14 cellular contexts compared by ENCODE assay signal in the genomic region with DNA sequence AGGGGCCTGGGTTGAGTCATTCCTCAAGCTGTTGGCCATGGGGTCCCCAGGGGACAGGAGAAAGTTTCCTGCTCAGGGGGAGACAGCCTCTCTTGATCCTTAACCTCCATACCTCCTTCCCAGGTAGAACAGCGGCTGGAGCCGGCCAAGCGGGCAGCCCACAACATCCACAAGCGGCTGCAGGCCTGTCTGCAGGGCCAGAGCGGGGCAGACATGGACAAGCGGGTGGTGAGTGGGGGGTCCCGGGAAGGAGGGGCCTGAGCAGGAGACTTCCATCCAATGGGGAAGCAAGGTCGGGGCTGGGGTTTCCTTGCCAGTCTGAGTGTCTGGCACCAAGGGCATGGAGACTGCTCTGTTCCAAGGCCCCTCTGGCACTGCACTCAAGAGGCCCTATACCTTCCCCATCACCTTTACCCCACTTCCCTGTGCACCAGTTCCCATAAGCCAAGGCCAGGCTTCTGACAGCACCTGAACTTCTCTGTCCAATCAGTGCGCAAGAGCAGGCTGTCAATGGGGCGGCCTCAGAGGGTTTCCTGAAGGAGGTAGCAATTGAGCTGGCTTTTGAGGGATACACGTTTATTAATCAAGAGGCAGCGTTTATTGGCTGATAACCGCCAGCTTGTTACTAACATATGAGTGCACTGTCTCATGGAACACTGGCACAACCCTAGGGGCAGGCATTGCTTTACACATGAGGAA. TPM values are rescaled to one million over a fixed set of nuclear protein-coding genes. Genes with fewer than 3 reads are reported as not detected.
A peak's percentile ranks its signal among the peaks of the same experiment; 100 is the strongest.
DNase-seq lines count a peak whose midpoint lies in the region; ATAC-seq and TF ChIP-seq lines count a peak whose summit lies in the region.
"Had no signal": no experiment of that assay in that cellular context is flagged by ENCODE, and none has a peak within 500 bp of the region (broad histone marks: within the 10 kb centered on the region; RNA-seq: fewer than 3 reads in every experiment).

No MANE protein-coding gene starts in this region.

- no peaks in the 10 kb centered on the region for H3K9me3 Mint-ChIP-seq in MCF 10A (ENCODE audit: unreplicated experiment)
- no peaks in the 10 kb centered on the region for H3K9me3 Mint-ChIP-seq in activated T-helper 2 cell treated with anti-CD3 and anti-CD28 coated beads, Interferon-gamma antibody, Interleukin-2, Interleukin-4, amounts not matched to agents 10 μg/mL and 5 μg/mL and 100 μg/mL, durations not matched to agents 14 hours and 24 hours and 36 hours

- peaks cover 7% of the 10 kb centered on the region for H3K4me1 Mint-ChIP-seq in MCF 10A (ENCODE audit: insufficient read depth, unreplicated experiment)
- peaks cover 37% of the 10 kb centered on the region for H3K4me1 Mint-ChIP-seq in activated T-helper 2 cell treated with anti-CD3 and anti-CD28 coated beads, Interferon-gamma antibody, Interleukin-2, Interleukin-4, amounts not matched to agents 10 μg/mL and 5 μg/mL and 100 μg/mL, durations not matched to agents 14 hours and 24 hours and 36 hours (ENCODE audit: low read depth)

- CTCF ChIA-PET in MCF 10A (lab: Yijun Ruan, JAX): interaction anchor here (0.6 to 6.9 kb wide), 14 partner anchors 11 to 153 kb away, joined by 3 to 113 read pairs (median 14); a partner anchor contains a TSS

- H2BK120ac ChIP-seq in mesenchymal stem cell (ENCODE audit: low read depth, low read length): no peak overlapping the region

- no peaks in the 10 kb centered on the region for H3K9me3 ChIP-seq in breast epithelium
- no peaks in the 10 kb centered on the region for H3K9me3 ChIP-seq in mesenchymal stem cell (ENCODE audit: control insufficient read depth, low read length)

- H3K27me3 Mint-ChIP-seq in MCF 10A (ENCODE audit: insufficient read depth, unreplicated experiment): no peaks in the 10 kb centered on the region
- no peaks in the 10 kb centered on the region for H3K27me3 Mint-ChIP-seq in activated T-helper 2 cell treated with anti-CD3 and anti-CD28 coated beads, Interferon-gamma antibody, Interleukin-2, Interleukin-4, amounts not matched to agents 10 μg/mL and 5 μg/mL and 100 μg/mL, durations not matched to agents 14 hours and 24 hours and 36 hours (ENCODE audit: low read depth)

- H3K4me1 ChIP-seq in breast epithelium: peaks cover 8 to 20% of the 10 kb centered on the region in 2 donors
- peaks cover 59% of the 10 kb centered on the region for H3K4me1 ChIP-seq in mesenchymal stem cell (ENCODE audit: control insufficient read depth, insufficient read depth, low read depth, low read length)

- no peak for ATAC-seq in GM21390 (IDR thresholded peaks at IDR 0.05; ENCODE audit: unreplicated experiment)
- no peak for ATAC-seq in GM19023 (IDR thresholded peaks at IDR 0.05; ENCODE audit: unreplicated experiment)

- H2BK5ac ChIP-seq in mesenchymal stem cell (ENCODE audit: low read depth, low read length, poor library complexity, severe bottlenecking): no peak overlapping the region

- POLR2A ChIA-PET in MCF 10A (lab: Yijun Ruan, JAX): interaction anchor here (0.5 to 4.4 kb wide), 3 partner anchors 17 to 117 kb away, joined by 3 to 34 read pairs (median 4); a partner anchor contains a TSS

- H3K9ac ChIP-seq in mesenchymal stem cell (ENCODE audit: low read length): no peak overlapping the region

- no peak overlapping the region for H3K4me2 ChIP-seq in mesenchymal stem cell (ENCODE audit: low read length, poor library complexity, severe bottlenecking)

- no peak for DNase-seq in breast epithelium (ENCODE audit: low spot score in 2 of 2)
- no peak for DNase-seq in MCF 10A (ENCODE audit: unreplicated experiment)
- no peak for DNase-seq in activated T-helper 2 cell treated with anti-CD3 and anti-CD28 coated beads, Interferon-gamma antibody, Interleukin-2, Interleukin-4, amounts not matched to agents 10 μg/mL and 5 μg/mL and 100 μg/mL, durations not matched to agents 14 hours and 24 hours and 36 hours (ENCODE audit: low spot score)
- DNase-seq in mesenchymal stem cell: no peak
- peak; percentile 80 for DNase-seq in ureter (ENCODE audit: low spot score)
- DNase-seq in globus pallidus (ENCODE audit: low spot score): no peak
- DNase-seq: activated CD4-positive, alpha-beta T cell treated with anti-CD3 and anti-CD28 coated beads for 4 hours; erythroblast; Kasumi-1; NCI-H226; SHP77; stimulated activated CD4-positive, alpha-beta T cell treated with anti-CD3 and anti-CD28 coated beads, Interleukin-1b, Interleukin-23, amount 100 ng/mL, for 48 hours had no signal

- H3K27me3 ChIP-seq in breast epithelium (no peaks in the 10 kb centered on the region), mesenchymal stem cell (ENCODE audit: control insufficient read depth in 1 of 2, insufficient read depth in 1 of 2, low read length in 2 of 2) (peaks cover 0 to 5% of the 10 kb centered on the region in 2 experiments)

- H2AK5ac ChIP-seq in mesenchymal stem cell (ENCODE audit: low read length, severe bottlenecking): no peak overlapping the region

- H3K4me3 Mint-ChIP-seq in MCF 10A (ENCODE audit: unreplicated experiment): no peak overlapping the region
- peak overlapping the region; percentile 51 for H3K4me3 Mint-ChIP-seq in activated T-helper 2 cell treated with anti-CD3 and anti-CD28 coated beads, Interferon-gamma antibody, Interleukin-2, Interleukin-4, amounts not matched to agents 10 μg/mL and 5 μg/mL and 100 μg/mL, durations not matched to agents 14 hours and 24 hours and 36 hours (ENCODE audit: low read depth)

- no peak overlapping the region for H2BK15ac ChIP-seq in mesenchymal stem cell (ENCODE audit: low read depth, poor library complexity, severe bottlenecking)

- no peaks in the 10 kb centered on the region for H3K36me3 Mint-ChIP-seq in MCF 10A (ENCODE audit: insufficient read depth, unreplicated experiment)
- H3K36me3 Mint-ChIP-seq in activated T-helper 2 cell treated with anti-CD3 and anti-CD28 coated beads, Interferon-gamma antibody, Interleukin-2, Interleukin-4, amounts not matched to agents 10 μg/mL and 5 μg/mL and 100 μg/mL, durations not matched to agents 14 hours and 24 hours and 36 hours (ENCODE audit: low read depth): peaks cover 38% of the 10 kb centered on the region

- no peak overlapping the region for H3K18ac ChIP-seq in mesenchymal stem cell (ENCODE audit: low read depth in 1 of 2, low read length in 2 of 2)

- H4K8ac ChIP-seq in mesenchymal stem cell (ENCODE audit: low read length): peak overlapping the region; percentile 57

- no TSS peak for BruUV-seq in MCF 10A (replicated peaks; lab: Mats Ljungman, UMichigan)

- peaks cover 26% of the 10 kb centered on the region for H3K79me1 ChIP-seq in mesenchymal stem cell (replicated peaks; ENCODE audit: low read length, poor library complexity, severe bottlenecking)

- H3K27ac ChIP-seq in breast epithelium: peak overlapping the region in 1 of 2 donors; percentile 91
- H3K27ac ChIP-seq in mesenchymal stem cell (ENCODE audit: low read length, poor library complexity, severe bottlenecking): no peak overlapping the region

- no peak overlapping the region for H3K27ac Mint-ChIP-seq in MCF 10A (ENCODE audit: low read depth, unreplicated experiment)
- H3K27ac Mint-ChIP-seq in activated T-helper 2 cell treated with anti-CD3 and anti-CD28 coated beads, Interferon-gamma antibody, Interleukin-2, Interleukin-4, amounts not matched to agents 10 μg/mL and 5 μg/mL and 100 μg/mL, durations not matched to agents 14 hours and 24 hours and 36 hours: peak overlapping the region; percentile 62

- no peak overlapping the region for H4K91ac ChIP-seq in mesenchymal stem cell (ENCODE audit: low read length)

- H2BK12ac ChIP-seq in mesenchymal stem cell (ENCODE audit: low read length in 2 of 2): no peak overlapping the region

- intact Hi-C loops in breast epithelium (cut with DNase I; ENCODE audit: low total_unique reads): loop anchor here (5.0 kb wide), 1 partner anchor 376 kb away; no protein-coding TSS in a partner anchor
- intact Hi-C loops in MCF 10A (cut with micrococcal nuclease): no loop called here
- intact Hi-C loops in activated T-helper 2 cell treated with anti-CD3 and anti-CD28 coated beads, Interferon-gamma antibody, Interleukin-2, Interleukin-4, amounts not matched to agents 10 μg/mL and 5 μg/mL and 100 μg/mL, durations not matched to agents 14 hours and 24 hours and 36 hours (cut with micrococcal nuclease): no loop called here

- H3K4ac ChIP-seq in mesenchymal stem cell (ENCODE audit: low read depth in 1 of 2, low read length in 2 of 2): no peak overlapping the region

- H3K23ac ChIP-seq in mesenchymal stem cell (ENCODE audit: low read length in 2 of 2): no peak overlapping the region

- TF ChIP-seq CTCF in breast epithelium (IDR thresholded peaks at IDR 0.05) (no peak), MCF 10A (IDR thresholded peaks at IDR 0.05; ENCODE audit: unreplicated experiment) (no peak)

- H3K4me3 ChIP-seq in breast epithelium: peak overlapping the region in 2 of 3 donors; percentile 79 to 97
- H3K4me3 ChIP-seq in mesenchymal stem cell (ENCODE audit: insufficient read depth in 1 of 2, low read depth in 1 of 2, low read length in 2 of 2): no peak overlapping the region

- H2AFZ ChIP-seq in mesenchymal stem cell (ENCODE audit: low read depth, low read length): no peak overlapping the region

- H3K14ac ChIP-seq in mesenchymal stem cell (ENCODE audit: low read length in 2 of 2): no peak overlapping the region

- H3K36me3 ChIP-seq in breast epithelium (no peaks in the 10 kb centered on the region), mesenchymal stem cell (ENCODE audit: control insufficient read depth in 1 of 2, insufficient read depth in 2 of 2, low read depth in 1 of 2, low read length in 2 of 2) (peaks cover 17 to 52% of the 10 kb centered on the region in 2 experiments)

- WGBS in mesenchymal stem cell: 96% methylated on average over 13 of the region's 13 CpGs

- no peak for TF ChIP-seq POLR2A in breast epithelium (IDR thresholded peaks at IDR 0.05)

RNA-seq across cellular contexts. Expression of a gene that starts 1.9 kb away (rescaled TPM):
- 1 to 10 TPM; 3.8 to 8.8 (median 7.3) TPM for total RNA-seq in breast epithelium
- 1.5 and 1.9 TPM in 2 replicates for total RNA-seq in MCF 10A (2022)
- total RNA-seq in activated T-helper 2 cell treated with anti-CD3 and anti-CD28 coated beads, Interferon-gamma antibody, Interleukin-2, Interleukin-4, amounts not matched to agents 10 μg/mL and 5 μg/mL and 100 μg/mL, durations not matched to agents 14 hours and 24 hours and 36 hours: 117 and 122 TPM in 2 replicates
- 15.4 TPM for polyA plus RNA-seq in mesenchymal stem cell (2013, experiment 1 of 2)
- polyA plus RNA-seq in mesenchymal stem cell (2013, experiment 2 of 2): 15.0 TPM
- total RNA-seq in ureter: 56.2 TPM

RNA-seq across cellular contexts. Expression of a gene that starts 17.1 kb away (rescaled TPM):
- total RNA-seq in breast epithelium (1 to 10 TPM; 4.2 to 6.9 (median 4.2) TPM), MCF 10A (2022) (10.3 and 10.5 TPM in 2 replicates), ureter (5.2 TPM)
- 40.1 and 41.9 TPM in 2 replicates for total RNA-seq in activated T-helper 2 cell treated with anti-CD3 and anti-CD28 coated beads, Interferon-gamma antibody, Interleukin-2, Interleukin-4, amounts not matched to agents 10 μg/mL and 5 μg/mL and 100 μg/mL, durations not matched to agents 14 hours and 24 hours and 36 hours
- polyA plus RNA-seq in mesenchymal stem cell (2013, experiment 1 of 2): 7.5 TPM
- polyA plus RNA-seq in mesenchymal stem cell (2013, experiment 2 of 2): 6.7 TPM

RNA-seq across cellular contexts. Expression of a gene that starts 32.8 kb away (rescaled TPM):
- total RNA-seq in breast epithelium: 10 to 100 TPM; 36.6 to 63.9 (median 54.7) TPM
- 52.7 and 59.1 TPM in 2 replicates for total RNA-seq in MCF 10A (2022)
- 69.3 and 71.2 TPM in 2 replicates for total RNA-seq in activated T-helper 2 cell treated with anti-CD3 and anti-CD28 coated beads, Interferon-gamma antibody, Interleukin-2, Interleukin-4, amounts not matched to agents 10 μg/mL and 5 μg/mL and 100 μg/mL, durations not matched to agents 14 hours and 24 hours and 36 hours
- polyA plus RNA-seq in mesenchymal stem cell (2013, experiment 1 of 2): 25.3 TPM
- 23.1 TPM for polyA plus RNA-seq in mesenchymal stem cell (2013, experiment 2 of 2)
- 68.9 TPM for total RNA-seq in ureter

RNA-seq across cellular contexts. Expression of a gene that starts 34.0 kb away (rescaled TPM):
- total RNA-seq in breast epithelium (1,000 to 10,000 TPM in 1 of 3 donors, 100 to 1,000 TPM in 2; 621 to 2,412 (median 641) TPM), MCF 10A (2022) (1,407 and 1,635 TPM in 2 replicates), ureter (396 TPM)
- 892 and 921 TPM in 2 replicates for total RNA-seq in activated T-helper 2 cell treated with anti-CD3 and anti-CD28 coated beads, Interferon-gamma antibody, Interleukin-2, Interleukin-4, amounts not matched to agents 10 μg/mL and 5 μg/mL and 100 μg/mL, durations not matched to agents 14 hours and 24 hours and 36 hours
- 4,707 TPM for polyA plus RNA-seq in mesenchymal stem cell (2013, experiment 1 of 2)
- 4,802 TPM for polyA plus RNA-seq in mesenchymal stem cell (2013, experiment 2 of 2)

RNA-seq across cellular contexts. Expression of a gene that starts 44.7 kb away (rescaled TPM):
- 10 to 100 TPM; 24.5 to 29.4 (median 24.6) TPM for total RNA-seq in breast epithelium
- 47.1 and 50.8 TPM in 2 replicates for total RNA-seq in MCF 10A (2022)
- 55.4 and 60.6 TPM in 2 replicates for total RNA-seq in activated T-helper 2 cell treated with anti-CD3 and anti-CD28 coated beads, Interferon-gamma antibody, Interleukin-2, Interleukin-4, amounts not matched to agents 10 μg/mL and 5 μg/mL and 100 μg/mL, durations not matched to agents 14 hours and 24 hours and 36 hours
- polyA plus RNA-seq in mesenchymal stem cell (2013, experiment 1 of 2): 14.9 TPM
- polyA plus RNA-seq in mesenchymal stem cell (2013, experiment 2 of 2): 13.9 TPM
- total RNA-seq in ureter: 36.8 TPM

Comparison
In these comparisons a context has a peak if more than half of its experiments do, and no peak if none do; other contexts are left out.
1. H3K4me3 ChIP-seq: peak in breast epithelium (2 of 3); none in mesenchymal stem cell (0 of 2).